19 cellular contexts compared by ENCODE assay signal in the genomic region with DNA sequence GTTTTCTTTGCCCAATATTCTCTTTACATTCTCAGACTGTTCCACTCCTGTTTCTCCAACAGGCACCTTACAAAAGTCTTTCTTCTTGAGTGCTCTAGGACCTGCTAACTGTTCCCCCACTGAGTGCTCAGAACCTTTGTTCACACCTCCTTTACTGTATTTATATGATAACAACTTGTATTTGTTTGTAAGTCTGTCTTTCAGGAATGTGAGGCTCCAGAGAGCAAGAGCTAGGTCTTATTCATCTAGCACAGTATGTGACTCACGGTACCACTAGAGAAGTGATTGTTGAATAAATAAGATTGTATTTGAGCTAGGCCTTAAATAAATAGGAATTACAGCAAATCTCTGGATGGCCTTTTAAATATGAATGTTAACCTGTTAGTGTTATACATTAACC. TPM values are rescaled to one million over a fixed set of nuclear protein-coding genes. Genes with fewer than 3 reads are reported as not detected.
DNase-seq lines count a peak whose midpoint lies in the region; ATAC-seq, FAIRE-seq and TF ChIP-seq lines count a peak whose summit lies in the region.
"Had no signal": no experiment of that assay in that cellular context is flagged by ENCODE, and none has a peak within 500 bp of the region (broad histone marks: within the 10 kb centered on the region; RNA-seq: fewer than 3 reads in every experiment).

No MANE protein-coding gene starts in this region.

- no TSS peak for BruUV-seq in Panc1 (replicated peaks; lab: Mats Ljungman, UMichigan)

- CTCF ChIA-PET in Panc1 (lab: Charles Lee), result interaction anchor here (0.8 kb wide), 1 partner anchor 46 kb away, joined by 3 read pairs; no protein-coding TSS in a partner anchor

- H3K4me3 ChIP-seq in Panc1 (ENCODE audit: low read depth in 2 of 2, low read length in 2 of 2), result no peak overlapping the region
- no peak overlapping the region for H3K4me3 ChIP-seq in epithelial cell of esophagus (ENCODE audit: low read length)
- no peak overlapping the region for H3K4me3 ChIP-seq in psoas muscle
- H3K4me3 ChIP-seq in SJCRH30, result no peak overlapping the region

- ATAC-seq in Panc1 (no peak), psoas muscle (no peak), GM21528 (IDR thresholded peaks at IDR 0.05; ENCODE audit: low FRiP score, unreplicated experiment) (no peak), GM21526 (IDR thresholded peaks at IDR 0.05; ENCODE audit: low FRiP score, unreplicated experiment) (no peak), GM21447 (IDR thresholded peaks at IDR 0.05; ENCODE audit: unreplicated experiment) (no peak)
- ATAC-seq: HCT116 had no signal

- H3K27me3 ChIP-seq in Panc1 (ENCODE audit: control insufficient read depth, insufficient read depth, low read length) (no peaks in the 10 kb centered on the region), psoas muscle (ENCODE audit: insufficient read depth in 3 of 3, low read length in 2 of 3) (no peaks in the 10 kb centered on the region), SJCRH30 (peaks cover 3% of the 10 kb centered on the region; the same call in 1 of the 2 replicates)
- H3K27me3 ChIP-seq: BE2C had no signal

- in situ Hi-C loops in Panc1 (cut with HindIII; ENCODE audit: low pct_unique_long_range_greater_than_20kb, low sequenced_read_pairs), result no loop called here

- no peak for DNase-seq in GM12891 (ENCODE audit: insufficient read length, low spot score)
- DNase-seq in Panc1 (ENCODE audit: low read depth, low spot score), result peak; percentile 2
- DNase-seq in epithelial cell of esophagus (ENCODE audit: low read depth), result peak; percentile 56
- DNase-seq in psoas muscle, result no peak
- no peak for DNase-seq in SJCRH30
- DNase-seq: BE2C; CD4-positive, alpha-beta memory T cell; NCI-H1092; NCI-H2227 treated with DMSO at 0.1 percent for 48 hours; NCI-H69; NK-92 treated with Interleukin-12 subunit alpha and Interleukin-12 subunit beta, amount 100 ng/mL, for 24 hours; SK-N-SH had no signal

- no peak for TF ChIP-seq POLR2A in GM12891 (IDR thresholded peaks at IDR 0.05; ENCODE audit: low read depth, low read length)

- no peaks in the 10 kb centered on the region for H3K9me3 ChIP-seq in Panc1 (ENCODE audit: control insufficient read depth, insufficient read depth, low read depth, low read length)
- peaks cover 6% of the 10 kb centered on the region for H3K9me3 ChIP-seq in psoas muscle
- no peaks in the 10 kb centered on the region for H3K9me3 ChIP-seq in SJCRH30 (replicated peaks)
- H3K9me3 ChIP-seq: BE2C had no signal

- H3K4me1 ChIP-seq in Panc1 (ENCODE audit: control insufficient read depth, insufficient read depth, low read length) (no peaks in the 10 kb centered on the region; the same call in 1 of the 2 replicates), psoas muscle (peaks cover 15% of the 10 kb centered on the region), SJCRH30 (peaks cover 22% of the 10 kb centered on the region)
- H3K4me1 ChIP-seq: BE2C had no signal

- FAIRE-seq in GM12891 (lab: Jason Lieb, UNC), result peak; percentile 26
- FAIRE-seq: D721Med had no signal

- intact Hi-C loops in Panc1 (cut with micrococcal nuclease; ENCODE audit: unreplicated experiment) (no loop called here), psoas muscle (cut with DNase I) (loop anchor here in 1 of 2 donors (5.0 to 10.0 kb wide), 2 partner anchors 73 to 200 kb away; partner anchors contain the start of gene HNRNPA0)

- POLR2A ChIA-PET in Panc1 (lab: Charles Lee), result no interaction called here

- H3K36me3 ChIP-seq in Panc1 (ENCODE audit: control insufficient read depth, insufficient read depth, low read length), result no peaks in the 10 kb centered on the region
- no peaks in the 10 kb centered on the region for H3K36me3 ChIP-seq in psoas muscle (ENCODE audit: insufficient read depth in 1 of 2, low read depth in 1 of 2)
- H3K36me3 ChIP-seq in SJCRH30, result no peaks in the 10 kb centered on the region
- H3K36me3 ChIP-seq: BE2C had no signal

- 84 to 87% (median 85%) methylated on average over 1 of the region's 1 CpG for WGBS in psoas muscle, 3 donors

- H3K27ac ChIP-seq in Panc1 (ENCODE audit: low read length), result no peak overlapping the region
- H3K27ac ChIP-seq in psoas muscle, result peak overlapping the region; percentile 39
- H3K27ac ChIP-seq in SJCRH30, result no peak overlapping the region

- no peak for TF ChIP-seq CTCF in Panc1 (IDR thresholded peaks at IDR 0.05)
- no peak for TF ChIP-seq CTCF in epithelial cell of esophagus (IDR thresholded peaks at IDR 0.05; ENCODE audit: insufficient read depth, low read depth, low read length, missing control alignments)
- no peak for TF ChIP-seq CTCF in psoas muscle (IDR thresholded peaks at IDR 0.05)

TF ChIP-seq in GM12891, 5 proteins besides CTCF, POLR2A, EP300 and RAD21:
- TF ChIP-seq SPI1 (IDR thresholded peaks at IDR 0.05; ENCODE audit: low read depth, low read length) (no peak), POU2F2 (IDR thresholded peaks at IDR 0.05; ENCODE audit: low read depth, low read length) (no peak), POLR2AphosphoS5 (IDR thresholded peaks at IDR 0.05; ENCODE audit: low read depth, low read length) (no peak), TAF1 (IDR thresholded peaks at IDR 0.05; ENCODE audit: low read depth, low read length) (no peak)
TF ChIP-seq in GM12891: peak in this region for 0.

RNA-seq across cellular contexts. Expression of gene MYOT, which starts 42.5 kb away (rescaled TPM):
- 0.05 TPM for polyA plus RNA-seq in GM12891 (2012; ENCODE audit: low read depth, missing spikeins)
- total RNA-seq in Panc1 (2021; ENCODE audit: unreplicated experiment) (not detected), psoas muscle (1,000 to 10,000 TPM in 2 of 4 donors, 100 to 1,000 TPM in 2; 319 to 1,288 (median 917) TPM)
- not detected for polyA plus RNA-seq in Panc1 (2012; ENCODE audit: insufficient read length)
- polyA plus RNA-seq in psoas muscle, result 100 to 1,000 TPM in 2 of 3 donors, 10 to 100 TPM in 1; 94.2 to 983 (median 775) TPM
- total RNA-seq in SJCRH30 (2014; rRNA removed; shearing (Covaris generic)), result not detected in 2 replicates
- total RNA-seq: CD4-positive, alpha-beta memory T cell; HT1080; MCF 10A had no signal

Comparison
In these comparisons a context has a peak if more than half of its experiments do, and no peak if none do; other contexts are left out.
1. DNase-seq: peak in Panc1 (single experiment) and epithelial cell of esophagus (single experiment); none in GM12891 (single experiment), psoas muscle (0 of 2) and SJCRH30 (0 of 2).
2. RNA of gene MYOT, which starts 42.5 kb away (total RNA-seq): 319 to 1,288 TPM in psoas muscle; not detected in Panc1 (single experiment) and not detected in SJCRH30; every median in the first group is over 100 times any median in the second.